Comparison of ENCODE assay signal across 21 cellular contexts in genomic region chr7:101803203-101804086, GRCh38. TPM values are rescaled to one million over a fixed set of nuclear protein-coding genes. Genes with fewer than 3 reads are reported as not detected.
A peak's percentile ranks its signal among the peaks of the same experiment; 100 is the strongest.
DNase-seq lines count a peak whose midpoint lies in the region; ATAC-seq and TF ChIP-seq lines count a peak whose summit lies in the region.
"Had no signal": no experiment of that assay in that cellular context is flagged by ENCODE, and none has a peak within 500 bp of the region (broad histone marks: within the 10 kb centered on the region; RNA-seq: fewer than 3 reads in every experiment).

No MANE protein-coding gene starts in this region.

- no peak overlapping the region for H3K27ac Mint-ChIP-seq in activated T-cell treated with anti-CD3 and anti-CD28 coated beads, Interleukin-2, amount 50 U/mL, for 72 hours

- peak overlapping the region; percentile 9; the same call in 1 of the 2 replicates for H3K4me3 ChIP-seq in HUES64 (ENCODE audit: low read length)
- H3K4me3 ChIP-seq: heart right ventricle had no signal

- no peak for DNase-seq in activated T-cell treated with anti-CD3 and anti-CD28 coated beads, Interleukin-2, amount 50 U/mL, for 72 hours
- DNase-seq in activated T-cell treated with anti-CD3 and anti-CD28 coated beads, Interleukin-2, amount 50 U/mL, for 1 hour: no peak
- DNase-seq in sciatic nerve (ENCODE audit: low spot score): peak; percentile 43
- DNase-seq in erythroblast (lab: John Stamatoyannopoulos, UW): no peak
- DNase-seq in DMS79 (lab: John Stamatoyannopoulos, UW): no peak
- DNase-seq in DMS79 treated with DMSO at 0.1 percent for 48 hours (lab: John Stamatoyannopoulos, UW): no peak
- DNase-seq: amniotic stem cell; caudate nucleus; COR-L47; effector CD4-positive, alpha-beta T cell; heart right ventricle; MV-4-11; NCI-H2029; NCI-H510A; occipital lobe; right cardiac atrium; SIG-M5; stimulated activated CD4-positive, alpha-beta T cell treated with anti-CD3 and anti-CD28 coated beads, Interleukin-1b, Interleukin-23, amount 100 ng/mL, for 48 hours; T-helper 9 cell had no signal

- ATAC-seq in activated T-cell treated with anti-CD3 and anti-CD28 coated beads, Interleukin-2, amount 50 U/mL, for 72 hours (replicated peaks in 1 of 2): no peak
- peak; percentile 76 for ATAC-seq in esophagus mucosa
- no peak for ATAC-seq in sciatic nerve
- ATAC-seq: heart right ventricle, right cardiac atrium had no signal

- peaks cover 24% of the 10 kb centered on the region for H3K27me3 Mint-ChIP-seq in activated T-cell treated with anti-CD3 and anti-CD28 coated beads, Interleukin-2, amount 50 U/mL, for 72 hours (ENCODE audit: low read depth)

- H3K27ac ChIP-seq in HUES64 (ENCODE audit: low read depth, low read length): no peak overlapping the region
- H3K27ac ChIP-seq: heart right ventricle had no signal

- no peaks in the 10 kb centered on the region for H3K9me3 ChIP-seq in HUES64 (ENCODE audit: insufficient read depth, low read depth, low read length)
- H3K9me3 ChIP-seq: heart right ventricle had no signal

- WGBS in HUES64: 68% methylated on average over 11 of the region's 11 CpGs

- no peak overlapping the region for H3K9ac ChIP-seq in HUES64 (ENCODE audit: low read depth, low read length)

- peaks cover 7% of the 10 kb centered on the region; the same call in 1 of the 2 replicates for H3K4me1 ChIP-seq in HUES64 (ENCODE audit: insufficient read depth, low read length)

- H3K4me3 Mint-ChIP-seq in activated T-cell treated with anti-CD3 and anti-CD28 coated beads, Interleukin-2, amount 50 U/mL, for 72 hours: peak overlapping the region; percentile 62 to 65

- intact Hi-C loops in sciatic nerve (cut with DNase I): no loop called here

- H3K27me3 ChIP-seq in HUES64 (ENCODE audit: insufficient read depth, low read length): peaks cover 27% of the 10 kb centered on the region

- no peaks in the 10 kb centered on the region for H3K9me3 Mint-ChIP-seq in activated T-cell treated with anti-CD3 and anti-CD28 coated beads, Interleukin-2, amount 50 U/mL, for 72 hours

- TF ChIP-seq POLR2A in erythroblast (IDR thresholded peaks at IDR 0.05; ENCODE audit: low read length): no peak

- H3K36me3 Mint-ChIP-seq in activated T-cell treated with anti-CD3 and anti-CD28 coated beads, Interleukin-2, amount 50 U/mL, for 72 hours (ENCODE audit: insufficient read depth in 2 of 2): no peaks in the 10 kb centered on the region

- peaks cover 22% of the 10 kb centered on the region for H3K4me1 Mint-ChIP-seq in activated T-cell treated with anti-CD3 and anti-CD28 coated beads, Interleukin-2, amount 50 U/mL, for 72 hours (ENCODE audit: low read depth)

- no peaks in the 10 kb centered on the region for H3K36me3 ChIP-seq in HUES64 (ENCODE audit: insufficient read depth, low read length)
- H3K36me3 ChIP-seq: heart right ventricle had no signal

RNA-seq across cellular contexts. Expression of gene CUX1, which starts 14.0 kb away (rescaled TPM):
- 10 to 100 TPM; 24.7 to 26.2 TPM for total RNA-seq in activated T-cell treated with anti-CD3 and anti-CD28 coated beads, Interleukin-2, amount 50 U/mL, for 72 hours
- polyA plus RNA-seq in HUES64 (2013, experiment 1 of 2): 24.9 TPM
- 29.5 TPM for polyA plus RNA-seq in HUES64 (2013, experiment 2 of 2)
- total RNA-seq in esophagus mucosa (53.3 TPM), sciatic nerve (156 TPM)
